Comparison of ENCODE assay signal across 33 cellular contexts in the genomic region with DNA sequence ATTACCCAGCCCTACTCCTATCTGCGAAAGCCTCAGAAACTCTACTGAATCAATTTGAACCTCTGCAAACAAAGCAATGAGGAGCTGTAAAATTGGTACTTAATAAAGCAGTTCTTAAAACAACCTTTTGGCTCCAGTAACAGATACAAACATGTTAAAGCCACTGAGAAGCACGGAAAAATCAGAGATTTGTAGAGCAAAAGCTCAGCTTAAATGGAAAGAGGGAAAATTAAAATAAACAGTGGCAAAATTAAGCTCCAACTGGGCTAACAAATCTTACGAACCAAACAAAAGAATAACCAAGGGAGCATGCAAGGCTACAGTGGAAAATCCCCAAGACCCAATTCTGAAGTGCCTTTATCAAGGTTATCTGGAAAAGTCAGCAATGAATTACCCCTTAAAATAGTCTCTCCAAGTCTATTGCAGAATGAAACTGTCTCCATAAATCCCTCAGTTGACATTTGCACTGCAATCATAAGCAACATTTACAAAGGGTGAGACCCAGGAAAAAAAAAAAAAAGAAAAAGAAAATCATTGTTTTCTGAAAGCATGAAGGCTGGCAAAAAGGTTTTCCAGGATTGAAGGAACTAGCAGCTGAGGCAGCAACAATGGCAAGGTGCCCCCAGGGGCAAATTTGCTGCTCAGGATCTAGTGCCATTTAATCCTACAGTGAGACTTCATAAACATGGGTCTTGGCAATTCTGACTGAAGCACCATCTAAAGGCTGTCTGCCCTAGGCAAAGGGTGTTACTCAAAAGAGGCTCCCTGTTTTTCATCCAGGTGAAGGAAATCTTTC. TPM values are rescaled to one million over a fixed set of nuclear protein-coding genes. Genes with fewer than 3 reads are reported as not detected.
DNase-seq lines count a peak whose midpoint lies in the region; ATAC-seq and TF ChIP-seq lines count a peak whose summit lies in the region.
"Had no signal": no experiment of that assay in that cellular context is flagged by ENCODE, and none has a peak within 500 bp of the region (broad histone marks: within the 10 kb centered on the region; RNA-seq: fewer than 3 reads in every experiment).

No MANE protein-coding gene starts in this region.

- intact Hi-C loops in mucosa of descending colon (cut with DNase I, micrococcal nuclease), result no loop called here
- intact Hi-C loops in testis (cut with DNase I; ENCODE audit: low total_unique reads), result no loop called here

- H3K36me3 ChIP-seq in HEK293 (ENCODE audit: control insufficient read depth in 2 of 2, insufficient read depth in 1 of 2, low read length in 2 of 2) (peaks cover 0 to 5% of the 10 kb centered on the region in 2 experiments; a peak in 1 of 3 replicates), mucosa of descending colon (ENCODE audit: low read depth) (no peaks in the 10 kb centered on the region), testis (ENCODE audit: low read depth, missing control alignments) (no peaks in the 10 kb centered on the region)
- H3K36me3 ChIP-seq: BE2C had no signal

- peak overlapping the region; percentile 15 for H3K4me3 Mint-ChIP-seq in T-helper 17 cell
- no peak overlapping the region for H3K4me3 Mint-ChIP-seq in activated T-cell treated with anti-CD3 and anti-CD28 coated beads, Interleukin-2, amount 50 U/mL, for 4 hours
- H3K4me3 Mint-ChIP-seq: activated naive CD8-positive, alpha-beta T cell; CD8-positive, alpha-beta memory T cell; effector memory CD8-positive, alpha-beta T cell; IgD-negative memory B cell; naive thymus-derived CD4-positive, alpha-beta T cell had no signal

- H3K27me3 ChIP-seq in testis, result no peaks in the 10 kb centered on the region
- H3K27me3 ChIP-seq: BE2C, tibial nerve had no signal

- H3K9me3 ChIP-seq in HEK293 (ENCODE audit: control insufficient read depth, insufficient read depth, low read depth, low read length) (no peaks in the 10 kb centered on the region), T-helper 17 cell (ENCODE audit: control insufficient read depth, low read length, poor library complexity, severe bottlenecking) (no peaks in the 10 kb centered on the region), mucosa of descending colon (no peaks in the 10 kb centered on the region), testis (no peaks in the 10 kb centered on the region)
- H3K9me3 ChIP-seq: BE2C, left ventricle myocardium inferior, tibial nerve had no signal

- ATAC-seq in T-helper 17 cell (no peak), mucosa of descending colon (peak; percentile 26), HG03039 (IDR thresholded peaks at IDR 0.05; ENCODE audit: unreplicated experiment) (no peak)
- ATAC-seq in activated T-cell treated with anti-CD3 and anti-CD28 coated beads, Interleukin-2, amount 50 U/mL, for 4 hours, result no peak
- ATAC-seq: effector memory CD8-positive, alpha-beta T cell; GM12878; naive thymus-derived CD4-positive, alpha-beta T cell had no signal

- H3K27ac Mint-ChIP-seq in T-helper 17 cell, result peak overlapping the region; percentile 90
- H3K27ac Mint-ChIP-seq: activated naive CD8-positive, alpha-beta T cell; effector memory CD8-positive, alpha-beta T cell; IgD-negative memory B cell; naive thymus-derived CD4-positive, alpha-beta T cell had no signal

- CTCF ChIA-PET in HEK293 (lab: Yijun Ruan, JAX), result interaction anchor here (0.6 kb wide), 1 partner anchor 1715 kb away, joined by 4 read pairs; no protein-coding TSS in a partner anchor

- peaks cover 5% of the 10 kb centered on the region for H3K36me3 Mint-ChIP-seq in T-helper 17 cell (ENCODE audit: low read depth)
- peaks cover 14% of the 10 kb centered on the region for H3K36me3 Mint-ChIP-seq in activated T-cell treated with anti-CD3 and anti-CD28 coated beads, Interleukin-2, amount 50 U/mL, for 4 hours (ENCODE audit: insufficient read depth)

- POLR2A ChIA-PET in HEK293 (lab: Yijun Ruan, JAX), result no interaction called here

- H3K27ac ChIP-seq in HEK293 (ENCODE audit: extremely low read depth, low read depth, low read length) (no peak overlapping the region), testis (no peak overlapping the region)
- H3K27ac ChIP-seq: left ventricle myocardium inferior, tibial nerve had no signal

- H3K27me3 Mint-ChIP-seq in T-helper 17 cell, result no peaks in the 10 kb centered on the region
- no peaks in the 10 kb centered on the region for H3K27me3 Mint-ChIP-seq in activated T-cell treated with anti-CD3 and anti-CD28 coated beads, Interleukin-2, amount 50 U/mL, for 4 hours (ENCODE audit: low read depth)
- H3K27me3 Mint-ChIP-seq: activated naive CD8-positive, alpha-beta T cell; CD8-positive, alpha-beta memory T cell; effector memory CD8-positive, alpha-beta T cell; IgD-negative memory B cell; naive thymus-derived CD4-positive, alpha-beta T cell had no signal

- WGBS in testis, 2 donors, result 65 to 85% methylated on average over 3 of the region's 3 CpGs

- H3K4me1 ChIP-seq in HEK293 (ENCODE audit: control insufficient read depth, insufficient read depth, low read length) (peaks cover 2% of the 10 kb centered on the region; the same call in 1 of the 2 replicates), mucosa of descending colon (ENCODE audit: low read depth) (peaks cover 8% of the 10 kb centered on the region), testis (peaks cover 5% of the 10 kb centered on the region)
- H3K4me1 ChIP-seq: BE2C had no signal

- DNase-seq in ELF-1 (ENCODE audit: low read depth, low spot score) (peak; percentile 65), T-helper 17 cell (no peak), mucosa of descending colon (peak in 1 of 3 donors; percentile 2), testis (no peak)
- no peak for DNase-seq in activated T-cell treated with anti-CD3 and anti-CD28 coated beads, Interleukin-2, amount 50 U/mL, for 4 hours
- DNase-seq: activated CD4-positive, alpha-beta T cell treated with anti-CD3 and anti-CD28 coated beads for 4 hours; activated CD8-positive, alpha-beta memory T cell treated with anti-CD3 and anti-CD28 coated beads for 24 hours; activated effector memory CD4-positive, alpha-beta T cell treated with Interleukin-2 at 50 U/mL for 16 hours; activated T-cell treated with anti-CD3 and anti-CD28 coated beads for 4 hours; aorta; BE2C; CD8-positive, alpha-beta memory T cell; cortex of kidney; effector memory CD8-positive, alpha-beta T cell; EL; H7; islet precursor cell; left ventricle myocardium inferior; midbrain; naive thymus-derived CD4-positive, alpha-beta T cell; NCI-H1092; NCI-H1930; NCI-H226; NCI-H526 treated with DMSO at 0.1 percent for 48 hours; SHP77; stimulated activated CD4-positive, alpha-beta T cell treated with anti-CD3 and anti-CD28 coated beads, Interleukin-15, amount 100 ng/mL, for 24 hours; stimulated activated CD4-positive, alpha-beta T cell treated with anti-CD3 and anti-CD28 coated beads, Interleukin-4, amount 100 ng/mL, for 4 hours had no signal

- H3K4me3 ChIP-seq in HEK293 (ENCODE audit: low read depth, low read length), result no peak overlapping the region
- H3K4me3 ChIP-seq in mucosa of descending colon, result no peak overlapping the region
- H3K4me3 ChIP-seq in testis, result no peak overlapping the region
- H3K4me3 ChIP-seq: GM12878, left ventricle myocardium inferior, tibial nerve had no signal

- no peak for TF ChIP-seq CTCF in HEK293 (tag by site-specific recombination; IDR thresholded peaks at IDR 0.05)
- no peak for TF ChIP-seq CTCF in mucosa of descending colon (IDR thresholded peaks at IDR 0.05)
- no peak for TF ChIP-seq CTCF in testis (IDR thresholded peaks at IDR 0.05)

- H3K4me1 Mint-ChIP-seq in T-helper 17 cell, result peaks cover 40% of the 10 kb centered on the region
- peaks cover 34% of the 10 kb centered on the region for H3K4me1 Mint-ChIP-seq in activated T-cell treated with anti-CD3 and anti-CD28 coated beads, Interleukin-2, amount 50 U/mL, for 4 hours (ENCODE audit: low read depth)

- no peak for TF ChIP-seq POLR2A in testis (IDR thresholded peaks at IDR 0.05)

- no peaks in the 10 kb centered on the region for H3K9me3 Mint-ChIP-seq in activated T-cell treated with anti-CD3 and anti-CD28 coated beads, Interleukin-2, amount 50 U/mL, for 4 hours
- H3K9me3 Mint-ChIP-seq: CD8-positive, alpha-beta memory T cell; effector memory CD8-positive, alpha-beta T cell; IgD-negative memory B cell; naive thymus-derived CD4-positive, alpha-beta T cell had no signal

TF ChIP-seq in HEK293, 187 proteins besides CTCF, POLR2A, EP300 and RAD21 (continues in another document):
- TF ChIP-seq PRDM6 (tag by site-specific recombination; IDR thresholded peaks at IDR 0.05), result peak; percentile 73
- TF ChIP-seq ZNF132 (tag by site-specific recombination; IDR thresholded peaks at IDR 0.05; ENCODE audit: borderline replicate concordance), result no peak
- peak; percentile 96 for TF ChIP-seq GFI1B (tag by site-specific recombination; IDR thresholded peaks at IDR 0.05)
- TF ChIP-seq ZNF670 (tag by site-specific recombination; IDR thresholded peaks at IDR 0.05; ENCODE audit: low read depth), result no peak
- peak; percentile 58 for TF ChIP-seq ZNF843 (tag by site-specific recombination; IDR thresholded peaks at IDR 0.05)
- TF ChIP-seq ZNF211 (tag by site-specific recombination; IDR thresholded peaks at IDR 0.05; ENCODE audit: low read depth), result no peak
- TF ChIP-seq PRDM1 (tag by site-specific recombination; IDR thresholded peaks at IDR 0.05), result no peak

RNA-seq across cellular contexts. Expression of gene USP46, which starts 40.1 kb away (rescaled TPM):
- total RNA-seq in T-helper 17 cell (10 to 100 TPM; 22.5 to 24.0 TPM), mucosa of descending colon (10 to 100 TPM; 12.5 to 18.2 (median 14.8) TPM), testis (10 to 100 TPM; 22.9 to 26.4 TPM)
- 33.9 TPM for polyA plus RNA-seq in testis (ENCODE audit: insufficient read depth, low read depth, low replicate concordance)
- total RNA-seq in activated T-cell treated with anti-CD3 and anti-CD28 coated beads, Interleukin-2, amount 50 U/mL, for 4 hours, result 10 to 100 TPM in 1 of 3 donors, 1 to 10 TPM in 2; 6.2 to 10.4 (median 7.4) TPM
